1 cellular context compared by ENCODE assay signal in genomic region chr6:138773177-138774091, GRCh38.
TF ChIP-seq lines count a peak whose summit lies in the region.

Gene CCDC28A, plus strand, starts transcription at chr6:138773769. Its CDS starts 2,352 bp downstream, at chr6:138776121.

TF ChIP-seq in HEK293, 187 proteins besides CTCF, POLR2A, EP300 and RAD21 (continued from another document and continues in another):
- TF ChIP-seq ZNF449 (tag by site-specific recombination; IDR thresholded peaks at IDR 0.05): no peak
- TF ChIP-seq ZFP41 (tag by site-specific recombination; IDR thresholded peaks at IDR 0.05; ENCODE audit: borderline replicate concordance): no peak
- no peak for TF ChIP-seq ZNF776 (tag by site-specific recombination; IDR thresholded peaks at IDR 0.05; ENCODE audit: borderline replicate concordance)
- no peak for TF ChIP-seq ZNF596 (tag by site-specific recombination; IDR thresholded peaks at IDR 0.05)
- TF ChIP-seq SCRT2 (tag by site-specific recombination; IDR thresholded peaks at IDR 0.05): no peak
- peak; percentile 72 for TF ChIP-seq KLF9 (tag by site-specific recombination; IDR thresholded peaks at IDR 0.05; ENCODE audit: low read depth)
- TF ChIP-seq ZNF114 (tag by site-specific recombination; IDR thresholded peaks at IDR 0.05): no peak
- no peak for TF ChIP-seq ZBTB1 (tag by site-specific recombination; IDR thresholded peaks at IDR 0.05)
- TF ChIP-seq ZNF341 (tag by site-specific recombination; IDR thresholded peaks at IDR 0.05; ENCODE audit: low read depth): 0 out of 2 replicates have a peak, but pooled peaks have one; percentile 6
- TF ChIP-seq ZNF280D (tag by site-specific recombination; IDR thresholded peaks at IDR 0.05): no peak
- TF ChIP-seq ZNF623 (tag by site-specific recombination; IDR thresholded peaks at IDR 0.05): no peak
- TF ChIP-seq ZNF561 (tag by site-specific recombination; IDR thresholded peaks at IDR 0.05; ENCODE audit: borderline replicate concordance): 0 out of 2 replicates have a peak, but pooled peaks have one; percentile 24
- TF ChIP-seq ZNF785 (tag by site-specific recombination; IDR thresholded peaks at IDR 0.05): no peak
- no peak for TF ChIP-seq ZNF155 (tag by site-specific recombination; IDR thresholded peaks at IDR 0.05)
- TF ChIP-seq PRDM4 (tag by site-specific recombination; IDR thresholded peaks at IDR 0.05): 0 out of 2 replicates have a peak, but pooled peaks have one; percentile 9
- no peak for TF ChIP-seq ZBTB10 (tag by site-specific recombination; IDR thresholded peaks at IDR 0.05)
- TF ChIP-seq ZFP37 (tag by site-specific recombination; IDR thresholded peaks at IDR 0.05): no peak
- no peak for TF ChIP-seq ZNF423 (tag by site-specific recombination; IDR thresholded peaks at IDR 0.05)
- TF ChIP-seq ZFP3 (tag by site-specific recombination; IDR thresholded peaks at IDR 0.05; ENCODE audit: low read depth): no peak
- no peak for TF ChIP-seq ZNF133 (tag by site-specific recombination; IDR thresholded peaks at IDR 0.05)
- TF ChIP-seq ZNF335 (tag by site-specific recombination; conservative IDR thresholded peaks at IDR 0.05): peak; percentile 75
- TF ChIP-seq ZNF629 (tag by site-specific recombination; IDR thresholded peaks at IDR 0.05): peak; percentile 94
- no peak for TF ChIP-seq SALL2 (tag by site-specific recombination; IDR thresholded peaks at IDR 0.05; ENCODE audit: borderline replicate concordance)
- TF ChIP-seq ZNF518A (tag by site-specific recombination; conservative IDR thresholded peaks at IDR 0.05; ENCODE audit: low read depth): peak; percentile 78
- TF ChIP-seq BCL11A (tag by site-specific recombination; IDR thresholded peaks at IDR 0.05; ENCODE audit: low read depth): no peak
- TF ChIP-seq IKZF3 (tag by site-specific recombination; IDR thresholded peaks at IDR 0.05): no peak
- no peak for TF ChIP-seq ZNF19 (tag by site-specific recombination; IDR thresholded peaks at IDR 0.05; ENCODE audit: low read depth)
- no peak for TF ChIP-seq ZBTB44 (tag by site-specific recombination; IDR thresholded peaks at IDR 0.05)
- peak; percentile 67; the same call in 1 of the 2 replicates for TF ChIP-seq KLF7 (tag by site-specific recombination; IDR thresholded peaks at IDR 0.05; ENCODE audit: borderline replicate concordance)
- TF ChIP-seq ZNF148 (tag by site-specific recombination; IDR thresholded peaks at IDR 0.05; ENCODE audit: borderline replicate concordance): no peak
- no peak for TF ChIP-seq ZNF433 (tag by site-specific recombination; IDR thresholded peaks at IDR 0.05; ENCODE audit: low read depth)
- TF ChIP-seq ZNF843 (tag by site-specific recombination; IDR thresholded peaks at IDR 0.05): no peak
- TF ChIP-seq ZNF654 (tag by site-specific recombination; IDR thresholded peaks at IDR 0.05; ENCODE audit: low read depth): no peak
- TF ChIP-seq PBX3 (CRISPR knock-in tag; IDR thresholded peaks at IDR 0.05): peak; percentile 43; the same call in 1 of the 2 replicates
- TF ChIP-seq ZNF157 (tag by site-specific recombination; IDR thresholded peaks at IDR 0.05): no peak
- TF ChIP-seq WT1 (tag by site-specific recombination; IDR thresholded peaks at IDR 0.05): 0 out of 2 replicates have a peak, but pooled peaks have one; percentile 6
- no peak for TF ChIP-seq ZNF121 (tag by site-specific recombination; IDR thresholded peaks at IDR 0.05)
- no peak for TF ChIP-seq MYNN (tag by site-specific recombination; IDR thresholded peaks at IDR 0.05; ENCODE audit: borderline replicate concordance)
- TF ChIP-seq ZXDB (tag by site-specific recombination; IDR thresholded peaks at IDR 0.05): peak; percentile 89
- peak; percentile 92 for TF ChIP-seq ZNF76 (tag by site-specific recombination; IDR thresholded peaks at IDR 0.05; ENCODE audit: borderline replicate concordance, low read depth)
- TF ChIP-seq ZBTB7A (tag by site-specific recombination; IDR thresholded peaks at IDR 0.05; ENCODE audit: low read depth): no peak
- no peak for TF ChIP-seq ZNF585B (tag by site-specific recombination; IDR thresholded peaks at IDR 0.05)
